In the genomic region with DNA sequence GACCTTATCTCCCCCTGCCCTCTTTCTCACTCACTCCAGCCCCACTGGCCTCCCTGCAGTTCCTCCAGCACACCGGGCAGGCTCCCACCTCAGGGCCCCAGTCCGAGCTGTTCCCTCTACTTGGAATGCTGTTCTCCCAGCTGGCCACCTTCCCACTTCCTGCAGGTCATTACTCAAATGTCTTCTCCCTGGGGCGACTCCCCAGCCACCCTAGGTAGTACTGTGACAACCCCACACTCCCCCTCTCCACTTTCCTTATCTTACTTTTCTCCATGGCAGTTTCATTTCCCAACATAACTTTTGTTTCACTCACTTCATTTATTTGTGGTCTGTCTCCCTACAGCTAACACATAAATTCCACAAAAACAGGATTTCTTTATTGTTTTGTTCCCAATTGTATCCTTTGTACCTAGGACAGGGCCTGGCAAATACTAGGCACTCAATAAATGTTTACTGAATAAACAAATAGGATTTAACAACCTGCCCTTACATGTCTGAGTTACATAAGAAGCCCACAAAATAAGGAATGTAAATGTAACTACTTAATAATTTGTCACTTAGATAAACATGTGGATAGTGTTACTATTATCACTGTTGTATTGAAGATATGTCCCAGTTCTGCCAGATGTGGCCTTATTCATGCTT, we compare ENCODE assay signal across 1 cellular context.
A peak's percentile ranks its signal among the peaks of the same experiment; 100 is the strongest.
TF ChIP-seq lines count a peak whose summit lies in the region.

No MANE protein-coding gene starts in this region.

TF ChIP-seq in HEK293, 187 proteins besides CTCF, POLR2A, EP300 and RAD21 (continued from another document):
- TF ChIP-seq, protein P1, sequence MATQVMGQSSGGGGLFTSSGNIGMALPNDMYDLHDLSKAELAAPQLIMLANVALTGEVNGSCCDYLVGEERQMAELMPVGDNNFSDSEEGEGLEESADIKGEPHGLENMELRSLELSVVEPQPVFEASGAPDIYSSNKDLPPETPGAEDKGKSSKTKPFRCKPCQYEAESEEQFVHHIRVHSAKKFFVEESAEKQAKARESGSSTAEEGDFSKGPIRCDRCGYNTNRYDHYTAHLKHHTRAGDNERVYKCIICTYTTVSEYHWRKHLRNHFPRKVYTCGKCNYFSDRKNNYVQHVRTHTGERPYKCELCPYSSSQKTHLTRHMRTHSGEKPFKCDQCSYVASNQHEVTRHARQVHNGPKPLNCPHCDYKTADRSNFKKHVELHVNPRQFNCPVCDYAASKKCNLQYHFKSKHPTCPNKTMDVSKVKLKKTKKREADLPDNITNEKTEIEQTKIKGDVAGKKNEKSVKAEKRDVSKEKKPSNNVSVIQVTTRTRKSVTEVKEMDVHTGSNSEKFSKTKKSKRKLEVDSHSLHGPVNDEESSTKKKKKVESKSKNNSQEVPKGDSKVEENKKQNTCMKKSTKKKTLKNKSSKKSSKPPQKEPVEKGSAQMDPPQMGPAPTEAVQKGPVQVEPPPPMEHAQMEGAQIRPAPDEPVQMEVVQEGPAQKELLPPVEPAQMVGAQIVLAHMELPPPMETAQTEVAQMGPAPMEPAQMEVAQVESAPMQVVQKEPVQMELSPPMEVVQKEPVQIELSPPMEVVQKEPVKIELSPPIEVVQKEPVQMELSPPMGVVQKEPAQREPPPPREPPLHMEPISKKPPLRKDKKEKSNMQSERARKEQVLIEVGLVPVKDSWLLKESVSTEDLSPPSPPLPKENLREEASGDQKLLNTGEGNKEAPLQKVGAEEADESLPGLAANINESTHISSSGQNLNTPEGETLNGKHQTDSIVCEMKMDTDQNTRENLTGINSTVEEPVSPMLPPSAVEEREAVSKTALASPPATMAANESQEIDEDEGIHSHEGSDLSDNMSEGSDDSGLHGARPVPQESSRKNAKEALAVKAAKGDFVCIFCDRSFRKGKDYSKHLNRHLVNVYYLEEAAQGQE (tag by site-specific recombination; IDR thresholded peaks at IDR 0.05): 0 out of 2 replicates have a peak, but pooled peaks have one; percentile 21
- TF ChIP-seq, protein P2, sequence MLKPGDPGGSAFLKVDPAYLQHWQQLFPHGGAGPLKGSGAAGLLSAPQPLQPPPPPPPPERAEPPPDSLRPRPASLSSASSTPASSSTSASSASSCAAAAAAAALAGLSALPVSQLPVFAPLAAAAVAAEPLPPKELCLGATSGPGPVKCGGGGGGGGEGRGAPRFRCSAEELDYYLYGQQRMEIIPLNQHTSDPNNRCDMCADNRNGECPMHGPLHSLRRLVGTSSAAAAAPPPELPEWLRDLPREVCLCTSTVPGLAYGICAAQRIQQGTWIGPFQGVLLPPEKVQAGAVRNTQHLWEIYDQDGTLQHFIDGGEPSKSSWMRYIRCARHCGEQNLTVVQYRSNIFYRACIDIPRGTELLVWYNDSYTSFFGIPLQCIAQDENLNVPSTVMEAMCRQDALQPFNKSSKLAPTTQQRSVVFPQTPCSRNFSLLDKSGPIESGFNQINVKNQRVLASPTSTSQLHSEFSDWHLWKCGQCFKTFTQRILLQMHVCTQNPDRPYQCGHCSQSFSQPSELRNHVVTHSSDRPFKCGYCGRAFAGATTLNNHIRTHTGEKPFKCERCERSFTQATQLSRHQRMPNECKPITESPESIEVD (tag by site-specific recombination; IDR thresholded peaks at IDR 0.05): peak; percentile 48
- TF ChIP-seq ZNF138 (tag by site-specific recombination; IDR thresholded peaks at IDR 0.05; ENCODE audit: borderline replicate concordance) (no peak), WT1 (tag by site-specific recombination; IDR thresholded peaks at IDR 0.05) (peak; percentile 69), OSR2 (tag by site-specific recombination; IDR thresholded peaks at IDR 0.05) (peak; percentile 40; the same call in 1 of the 2 replicates), ZNF670 (tag by site-specific recombination; IDR thresholded peaks at IDR 0.05; ENCODE audit: low read depth) (no peak)
